Comparison of ENCODE assay signal across 15 cellular contexts in the genomic region with DNA sequence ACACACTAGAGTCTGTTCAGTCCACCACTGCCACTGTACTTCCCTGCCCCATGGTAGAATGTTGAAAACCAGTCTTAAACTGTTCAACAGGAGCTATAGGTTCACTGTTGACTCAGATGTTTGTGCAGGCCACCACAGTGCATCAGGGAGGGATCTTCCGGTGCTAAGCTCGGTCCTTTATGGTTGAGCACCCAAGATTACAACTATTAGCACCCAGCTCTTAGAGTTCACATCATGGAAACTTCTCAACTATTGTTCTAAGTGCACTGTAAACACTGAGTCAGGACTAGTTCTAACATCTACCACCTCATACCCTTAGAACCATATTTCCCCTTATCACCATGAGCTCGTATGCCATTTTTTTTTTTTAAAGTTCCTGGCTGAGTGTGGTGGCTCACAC.
DNase-seq lines count a peak whose midpoint lies in the region; ATAC-seq and TF ChIP-seq lines count a peak whose summit lies in the region.
"Had no signal": no experiment of that assay in that cellular context is flagged by ENCODE, and none has a peak within 500 bp of the region (broad histone marks: within the 10 kb centered on the region; RNA-seq: fewer than 3 reads in every experiment).

No MANE protein-coding gene starts in this region.

- H3K36me3 ChIP-seq in left ventricle myocardium inferior, result peaks cover 39% of the 10 kb centered on the region

- peaks cover 19% of the 10 kb centered on the region for H3K36me3 Mint-ChIP-seq in activated naive CD4-positive, alpha-beta T cell treated with anti-CD3 and anti-CD28 coated beads for 36 hours (ENCODE audit: low read depth)
- peaks cover 38% of the 10 kb centered on the region for H3K36me3 Mint-ChIP-seq in effector memory CD8-positive, alpha-beta T cell (ENCODE audit: insufficient read depth)
- peaks cover 16% of the 10 kb centered on the region for H3K36me3 Mint-ChIP-seq in stimulated activated naive CD8-positive, alpha-beta T cell treated with anti-CD3 and anti-CD28 coated beads, Interleukin-15, Interleukin-2, amounts not matched to agents 100 ng/mL and 50 ng/mL, for 24 hours (ENCODE audit: low read depth)

- DNase-seq in activated naive CD4-positive, alpha-beta T cell treated with anti-CD3 and anti-CD28 coated beads for 36 hours, result peak; percentile 33
- no peak for DNase-seq in activated naive CD4-positive, alpha-beta T cell treated with anti-CD3 and anti-CD28 coated beads, Interleukin-2, amount 50 U/mL, for 16 hours
- DNase-seq in effector memory CD8-positive, alpha-beta T cell, result no peak
- DNase-seq in HuH-7.5 (ENCODE audit: low spot score), result no peak
- DNase-seq in AG20443 (ENCODE audit: low spot score), result no peak
- DNase-seq in left ventricle myocardium inferior, result no peak
- DNase-seq: activated CD4-positive, alpha-beta T cell treated with anti-CD3 and anti-CD28 coated beads, Interleukin-2, amount 50 U/mL, for 1 hour; aorta; KBM-7; NCI-H2081 treated with DMSO at 0.1 percent for 48 hours; NCI-H524 had no signal

- no peak overlapping the region for H3K27ac ChIP-seq in left ventricle myocardium inferior (replicated peaks)
- H3K27ac ChIP-seq: right atrium auricular region had no signal

- intact Hi-C loops in activated naive CD4-positive, alpha-beta T cell treated with anti-CD3 and anti-CD28 coated beads for 36 hours (cut with micrococcal nuclease), result loop anchor here (1.0 kb wide), 1 partner anchor 9 kb away; no protein-coding TSS in a partner anchor
- intact Hi-C loops in left ventricle myocardium inferior (cut with micrococcal nuclease), result no loop called here

- no peaks in the 10 kb centered on the region for H3K27me3 ChIP-seq in left ventricle myocardium inferior (ENCODE audit: low read depth)
- H3K27me3 ChIP-seq: right atrium auricular region had no signal

- no peaks in the 10 kb centered on the region for H3K9me3 Mint-ChIP-seq in activated naive CD4-positive, alpha-beta T cell treated with anti-CD3 and anti-CD28 coated beads for 36 hours
- no peaks in the 10 kb centered on the region for H3K9me3 Mint-ChIP-seq in effector memory CD8-positive, alpha-beta T cell
- H3K9me3 Mint-ChIP-seq in stimulated activated naive CD8-positive, alpha-beta T cell treated with anti-CD3 and anti-CD28 coated beads, Interleukin-15, Interleukin-2, amounts not matched to agents 100 ng/mL and 50 ng/mL, for 24 hours, result no peaks in the 10 kb centered on the region
- H3K9me3 Mint-ChIP-seq: activated T-helper 1 cell treated with anti-CD3 and anti-CD28 coated beads, Interleukin-12 subunit alpha, Interleukin-12 subunit beta, Interleukin-2, Interleukin-4 antibody, amounts not matched to agents 30 ng/mL and 10 ng/mL and 1 ng/mL, durations not matched to agents 14 hours and 24 hours and 36 hours had no signal

- H3K4me1 ChIP-seq in left ventricle myocardium inferior, result peaks cover 33% of the 10 kb centered on the region
- H3K4me1 ChIP-seq: right atrium auricular region had no signal

- no peaks in the 10 kb centered on the region for H3K27me3 Mint-ChIP-seq in activated naive CD4-positive, alpha-beta T cell treated with anti-CD3 and anti-CD28 coated beads for 36 hours (ENCODE audit: low read depth)
- no peaks in the 10 kb centered on the region for H3K27me3 Mint-ChIP-seq in effector memory CD8-positive, alpha-beta T cell
- no peaks in the 10 kb centered on the region for H3K27me3 Mint-ChIP-seq in stimulated activated naive CD8-positive, alpha-beta T cell treated with anti-CD3 and anti-CD28 coated beads, Interleukin-15, Interleukin-2, amounts not matched to agents 100 ng/mL and 50 ng/mL, for 24 hours

- H3K4me1 Mint-ChIP-seq in activated naive CD4-positive, alpha-beta T cell treated with anti-CD3 and anti-CD28 coated beads for 36 hours (ENCODE audit: low read depth), result peaks cover 38% of the 10 kb centered on the region
- H3K4me1 Mint-ChIP-seq in effector memory CD8-positive, alpha-beta T cell (ENCODE audit: low read depth in 2 of 2), result peaks cover 6 to 32% of the 10 kb centered on the region in 2 donors
- H3K4me1 Mint-ChIP-seq in stimulated activated naive CD8-positive, alpha-beta T cell treated with anti-CD3 and anti-CD28 coated beads, Interleukin-15, Interleukin-2, amounts not matched to agents 100 ng/mL and 50 ng/mL, for 24 hours (ENCODE audit: low read depth), result peaks cover 34% of the 10 kb centered on the region

- no peak for TF ChIP-seq CTCF in left ventricle myocardium inferior (IDR thresholded peaks at IDR 0.05; ENCODE audit: borderline replicate concordance)

- no peak overlapping the region for H3K4me3 Mint-ChIP-seq in activated naive CD4-positive, alpha-beta T cell treated with anti-CD3 and anti-CD28 coated beads for 36 hours
- no peak overlapping the region for H3K4me3 Mint-ChIP-seq in effector memory CD8-positive, alpha-beta T cell
- H3K4me3 Mint-ChIP-seq in stimulated activated naive CD8-positive, alpha-beta T cell treated with anti-CD3 and anti-CD28 coated beads, Interleukin-15, Interleukin-2, amounts not matched to agents 100 ng/mL and 50 ng/mL, for 24 hours, result no peak overlapping the region
- H3K4me3 Mint-ChIP-seq: activated T-helper 1 cell treated with anti-CD3 and anti-CD28 coated beads, Interleukin-12 subunit alpha, Interleukin-12 subunit beta, Interleukin-2, Interleukin-4 antibody, amounts not matched to agents 30 ng/mL and 10 ng/mL and 1 ng/mL, durations not matched to agents 14 hours and 24 hours and 36 hours had no signal

- peak overlapping the region; percentile 74 for H3K27ac Mint-ChIP-seq in activated naive CD4-positive, alpha-beta T cell treated with anti-CD3 and anti-CD28 coated beads for 36 hours
- H3K27ac Mint-ChIP-seq in effector memory CD8-positive, alpha-beta T cell, result peak overlapping the region; percentile 44 to 76
- peak overlapping the region; percentile 32 for H3K27ac Mint-ChIP-seq in stimulated activated naive CD8-positive, alpha-beta T cell treated with anti-CD3 and anti-CD28 coated beads, Interleukin-15, Interleukin-2, amounts not matched to agents 100 ng/mL and 50 ng/mL, for 24 hours
- H3K27ac Mint-ChIP-seq: activated T-helper 1 cell treated with anti-CD3 and anti-CD28 coated beads, Interleukin-12 subunit alpha, Interleukin-12 subunit beta, Interleukin-2, Interleukin-4 antibody, amounts not matched to agents 30 ng/mL and 10 ng/mL and 1 ng/mL, durations not matched to agents 14 hours and 24 hours and 36 hours had no signal

- peak; percentile 94 for ATAC-seq in HG02610 (IDR thresholded peaks at IDR 0.05; ENCODE audit: unreplicated experiment)
- ATAC-seq in effector memory CD8-positive, alpha-beta T cell (replicated peaks), result no peak

- H3K4me3 ChIP-seq in left ventricle myocardium inferior, result no peak overlapping the region
- H3K4me3 ChIP-seq: right atrium auricular region had no signal

- CTCF ChIA-PET in activated naive CD4-positive, alpha-beta T cell treated with anti-CD3 and anti-CD28 coated beads for 36 hours (lab: Charles Lee), result interaction anchor here (0.6 to 1.2 kb wide), 4 partner anchors 46 to 226 kb away, joined by 3 read pairs; no protein-coding TSS in a partner anchor

- no peaks in the 10 kb centered on the region for H3K9me3 ChIP-seq in left ventricle myocardium inferior (replicated peaks)
- H3K9me3 ChIP-seq: right atrium auricular region had no signal
